ENCODE assay signal across 27 cellular contexts in genomic region chr1:175864183-175864582, GRCh38.
"Had no signal": no experiment of that assay in that cellular context is flagged by ENCODE, and none has a peak within 500 bp of the region (broad histone marks: within the 10 kb centered on the region; RNA-seq: fewer than 3 reads in every experiment).

No MANE protein-coding gene starts in this region.

- H3K36me3 ChIP-seq: WERI-Rb-1 had no signal

- H3K9me3 Mint-ChIP-seq: activated CD4-positive, alpha-beta memory T cell treated with anti-CD3 and anti-CD28 coated beads, Interleukin-2, amount 10 ng/mL, durations not matched to agents 7 days and 5 days; activated naive CD4-positive, alpha-beta T cell treated with anti-CD3 and anti-CD28 coated beads, Interleukin-2, amount 10 ng/mL, durations not matched to agents 7 days and 5 days; activated naive CD8-positive, alpha-beta T cell treated with anti-CD3 and anti-CD28 coated beads for 36 hours; activated T-cell treated with anti-CD3 and anti-CD28 coated beads, Interleukin-2, amount 50 U/mL, for 72 hours; activated T-helper 2 cell treated with anti-CD3 and anti-CD28 coated beads, Interferon-gamma antibody, Interleukin-2, Interleukin-4, amounts not matched to agents 10 μg/mL and 5 μg/mL and 100 μg/mL, durations not matched to agents 14 hours and 24 hours and 36 hours; central memory CD8-positive, alpha-beta T cell; T-cell had no signal

- DNase-seq: activated CD4-positive, alpha-beta memory T cell treated with anti-CD3 and anti-CD28 coated beads, Interleukin-2, amount 10 ng/mL, durations not matched to agents 7 days and 5 days; activated CD4-positive, alpha-beta T cell treated with anti-CD3 and anti-CD28 coated beads for 36 hours; activated CD4-positive, alpha-beta T cell treated with anti-CD3 and anti-CD28 coated beads, Interleukin-2, amount 50 U/mL, for 1 hour; activated gamma-delta T cell treated with Interleukin-2 at 50 U/mL for 16 hours; activated naive CD4-positive, alpha-beta T cell treated with anti-CD3 and anti-CD28 coated beads, Interleukin-2, amount 10 ng/mL, durations not matched to agents 7 days and 5 days; activated naive CD8-positive, alpha-beta T cell treated with anti-CD3 and anti-CD28 coated beads for 36 hours; activated T-cell treated with anti-CD3 and anti-CD28 coated beads, Interleukin-2, amount 50 U/mL, for 72 hours; KBM-7; NCI-H1048; NCI-H1417; NCI-H1930; NCI-H2171; NCI-H2227 treated with DMSO at 0.1 percent for 48 hours; NCI-H446 treated with DMSO at 0.1 percent for 48 hours; NCI-H69; NK-92 treated with Interleukin-12 subunit alpha and Interleukin-12 subunit beta, amount 100 ng/mL, for 24 hours; OCI-M1; RPMI8226; T-cell; T-helper 2 cell; T1000; WERI-Rb-1 had no signal

- H3K36me3 Mint-ChIP-seq: activated naive CD4-positive, alpha-beta T cell treated with anti-CD3 and anti-CD28 coated beads, Interleukin-2, amount 10 ng/mL, durations not matched to agents 7 days and 5 days; activated naive CD8-positive, alpha-beta T cell treated with anti-CD3 and anti-CD28 coated beads for 36 hours; T-cell had no signal

- H3K27ac ChIP-seq: SK-N-MC, WERI-Rb-1 had no signal

- H3K27ac Mint-ChIP-seq: activated CD4-positive, alpha-beta memory T cell treated with anti-CD3 and anti-CD28 coated beads, Interleukin-2, amount 10 ng/mL, durations not matched to agents 7 days and 5 days; activated CD4-positive, alpha-beta T cell treated with anti-CD3 and anti-CD28 coated beads for 36 hours; activated naive CD4-positive, alpha-beta T cell treated with anti-CD3 and anti-CD28 coated beads, Interleukin-2, amount 10 ng/mL, durations not matched to agents 7 days and 5 days; activated naive CD8-positive, alpha-beta T cell treated with anti-CD3 and anti-CD28 coated beads for 36 hours; activated T-cell treated with anti-CD3 and anti-CD28 coated beads, Interleukin-2, amount 50 U/mL, for 72 hours; activated T-helper 2 cell treated with anti-CD3 and anti-CD28 coated beads, Interferon-gamma antibody, Interleukin-2, Interleukin-4, amounts not matched to agents 10 μg/mL and 5 μg/mL and 100 μg/mL, durations not matched to agents 14 hours and 24 hours and 36 hours; T-cell had no signal

- H3K4me3 Mint-ChIP-seq: activated CD4-positive, alpha-beta memory T cell treated with anti-CD3 and anti-CD28 coated beads, Interleukin-2, amount 10 ng/mL, durations not matched to agents 7 days and 5 days; activated CD4-positive, alpha-beta T cell treated with anti-CD3 and anti-CD28 coated beads for 36 hours; activated naive CD4-positive, alpha-beta T cell treated with anti-CD3 and anti-CD28 coated beads, Interleukin-2, amount 10 ng/mL, durations not matched to agents 7 days and 5 days; activated naive CD8-positive, alpha-beta T cell treated with anti-CD3 and anti-CD28 coated beads for 36 hours; activated T-cell treated with anti-CD3 and anti-CD28 coated beads, Interleukin-2, amount 50 U/mL, for 72 hours; central memory CD8-positive, alpha-beta T cell; T-cell had no signal

- ATAC-seq: activated CD4-positive, alpha-beta T cell treated with anti-CD3 and anti-CD28 coated beads for 36 hours; activated T-cell treated with anti-CD3 and anti-CD28 coated beads, Interleukin-2, amount 50 U/mL, for 72 hours; Panc1; Right ventricle myocardium inferior; T-cell had no signal

- H3K27me3 Mint-ChIP-seq: activated naive CD4-positive, alpha-beta T cell treated with anti-CD3 and anti-CD28 coated beads, Interleukin-2, amount 10 ng/mL, durations not matched to agents 7 days and 5 days; activated naive CD8-positive, alpha-beta T cell treated with anti-CD3 and anti-CD28 coated beads for 36 hours had no signal

- H3K4me1 Mint-ChIP-seq: activated CD4-positive, alpha-beta memory T cell treated with anti-CD3 and anti-CD28 coated beads, Interleukin-2, amount 10 ng/mL, durations not matched to agents 7 days and 5 days; activated CD4-positive, alpha-beta T cell treated with anti-CD3 and anti-CD28 coated beads for 36 hours; activated naive CD4-positive, alpha-beta T cell treated with anti-CD3 and anti-CD28 coated beads, Interleukin-2, amount 10 ng/mL, durations not matched to agents 7 days and 5 days; activated naive CD8-positive, alpha-beta T cell treated with anti-CD3 and anti-CD28 coated beads for 36 hours; central memory CD8-positive, alpha-beta T cell; T-cell had no signal

- H3K4me3 ChIP-seq: SK-N-MC had no signal
